Comparison of ENCODE assay signal across 15 cellular contexts in genomic region chr1:53600486-53600885, GRCh38.
DNase-seq lines count a peak whose midpoint lies in the region; TF ChIP-seq lines count a peak whose summit lies in the region.
"Had no signal": no experiment of that assay in that cellular context is flagged by ENCODE, and none has a peak within 500 bp of the region (broad histone marks: within the 10 kb centered on the region; RNA-seq: fewer than 3 reads in every experiment).

No MANE protein-coding gene starts in this region.

- no peaks in the 10 kb centered on the region for H3K27me3 ChIP-seq in MM.1S (replicated peaks; ENCODE audit: insufficient read depth, low read length)
- H3K27me3 ChIP-seq: cardiac muscle cell had no signal

- no peaks in the 10 kb centered on the region for H3K4me1 Mint-ChIP-seq in activated naive CD4-positive, alpha-beta T cell treated with anti-CD3 and anti-CD28 coated beads for 36 hours (ENCODE audit: low read depth)
- H3K4me1 Mint-ChIP-seq in activated CD4-positive, alpha-beta memory T cell treated with anti-CD3 and anti-CD28 coated beads, Interleukin-2, amount 10 ng/mL, durations not matched to agents 7 days and 5 days, result peaks cover 3% of the 10 kb centered on the region
- H3K4me1 Mint-ChIP-seq: GM23338 had no signal

- peaks cover 17% of the 10 kb centered on the region for H3F3A ChIP-seq in MM.1S (ENCODE audit: insufficient read depth, low read length)

- DNase-seq in activated naive CD4-positive, alpha-beta T cell treated with anti-CD3 and anti-CD28 coated beads for 36 hours, result peak; percentile 23
- no peak for DNase-seq in activated naive CD4-positive, alpha-beta T cell treated with anti-CD3 and anti-CD28 coated beads, Interleukin-2, amount 50 U/mL, for 16 hours
- DNase-seq in MM.1S (peak; percentile 95), activated gamma-delta T cell (lab: John Stamatoyannopoulos, UW) (peak; percentile 34), posterior vena cava (ENCODE audit: low spot score) (peak; percentile 32), hippocampal formation (lab: John Stamatoyannopoulos, UW) (no peak), MV-4-11 (lab: John Stamatoyannopoulos, UW) (no peak)
- DNase-seq in activated CD4-positive, alpha-beta memory T cell treated with anti-CD3 and anti-CD28 coated beads, Interleukin-2, amount 10 ng/mL, durations not matched to agents 7 days and 5 days, result no peak
- DNase-seq: NCI-H187; NCI-H526 treated with DMSO at 0.1 percent for 48 hours; stimulated activated CD4-positive, alpha-beta T cell treated with anti-CD3 and anti-CD28 coated beads, Interleukin-1b, Interleukin-23, amount 100 ng/mL, for 48 hours had no signal

- no peaks in the 10 kb centered on the region for H3K9me3 ChIP-seq in MM.1S (replicated peaks; ENCODE audit: insufficient read depth, low read length)

- intact Hi-C loops in activated naive CD4-positive, alpha-beta T cell treated with anti-CD3 and anti-CD28 coated beads for 36 hours (cut with micrococcal nuclease), result no loop called here
- intact Hi-C loops in posterior vena cava (cut with DNase I), result no loop called here

- H3K9me2 ChIP-seq in MM.1S (replicated peaks; ENCODE audit: insufficient read depth, low read length), result no peaks in the 10 kb centered on the region

- peak; percentile 49 for TF ChIP-seq CTCF in MM.1S (IDR thresholded peaks at IDR 0.05; ENCODE audit: low read length)

- H3K36me3 Mint-ChIP-seq in activated naive CD4-positive, alpha-beta T cell treated with anti-CD3 and anti-CD28 coated beads for 36 hours (ENCODE audit: low read depth), result no peaks in the 10 kb centered on the region
- no peaks in the 10 kb centered on the region for H3K36me3 Mint-ChIP-seq in activated CD4-positive, alpha-beta memory T cell treated with anti-CD3 and anti-CD28 coated beads, Interleukin-2, amount 10 ng/mL, durations not matched to agents 7 days and 5 days (ENCODE audit: low read depth)

- no peaks in the 10 kb centered on the region for H4K20me1 ChIP-seq in MM.1S (ENCODE audit: insufficient read depth, low read length)

- no peak overlapping the region for H3K4me3 Mint-ChIP-seq in activated naive CD4-positive, alpha-beta T cell treated with anti-CD3 and anti-CD28 coated beads for 36 hours
- H3K4me3 Mint-ChIP-seq in activated CD4-positive, alpha-beta memory T cell treated with anti-CD3 and anti-CD28 coated beads, Interleukin-2, amount 10 ng/mL, durations not matched to agents 7 days and 5 days, result no peak overlapping the region
- H3K4me3 Mint-ChIP-seq: GM23338 had no signal

- POLR2A ChIA-PET in activated CD4-positive, alpha-beta memory T cell treated with anti-CD3 and anti-CD28 coated beads, Interleukin-2, amount 10 ng/mL, durations not matched to agents 7 days and 5 days (lab: Charles Lee), result no interaction called here

- no peaks in the 10 kb centered on the region for H3K27me3 Mint-ChIP-seq in activated naive CD4-positive, alpha-beta T cell treated with anti-CD3 and anti-CD28 coated beads for 36 hours (ENCODE audit: low read depth)
- H3K27me3 Mint-ChIP-seq in activated CD4-positive, alpha-beta memory T cell treated with anti-CD3 and anti-CD28 coated beads, Interleukin-2, amount 10 ng/mL, durations not matched to agents 7 days and 5 days, result no peaks in the 10 kb centered on the region

- peak overlapping the region; percentile 66 for H3K27ac ChIP-seq in MM.1S (ENCODE audit: low read length)
- H3K27ac ChIP-seq: cardiac muscle cell, RWPE1, VCaP had no signal

- H3K4me1 ChIP-seq in MM.1S (ENCODE audit: low read length), result peaks cover 25% of the 10 kb centered on the region

- no peaks in the 10 kb centered on the region for H3K36me3 ChIP-seq in MM.1S (replicated peaks; ENCODE audit: insufficient read depth, low read length)
- H3K36me3 ChIP-seq: cardiac muscle cell had no signal

- H3K79me2 ChIP-seq in MM.1S (ENCODE audit: low read length), result no peaks in the 10 kb centered on the region

- peak overlapping the region; percentile 48 for H3K4me2 ChIP-seq in MM.1S (ENCODE audit: low read depth, low read length)
- H3K4me2 ChIP-seq: GM23338 had no signal

- peak overlapping the region; percentile 21; the same call in 1 of the 2 replicates for H3K9ac ChIP-seq in MM.1S (ENCODE audit: low read length)

- no peak overlapping the region for H3K27ac Mint-ChIP-seq in activated naive CD4-positive, alpha-beta T cell treated with anti-CD3 and anti-CD28 coated beads for 36 hours
- no peak overlapping the region for H3K27ac Mint-ChIP-seq in activated CD4-positive, alpha-beta memory T cell treated with anti-CD3 and anti-CD28 coated beads, Interleukin-2, amount 10 ng/mL, durations not matched to agents 7 days and 5 days
- H3K27ac Mint-ChIP-seq: GM23338 had no signal

- CTCF ChIA-PET in activated naive CD4-positive, alpha-beta T cell treated with anti-CD3 and anti-CD28 coated beads for 36 hours (lab: Charles Lee), result no interaction called here
- CTCF ChIA-PET in activated CD4-positive, alpha-beta memory T cell treated with anti-CD3 and anti-CD28 coated beads, Interleukin-2, amount 10 ng/mL, durations not matched to agents 7 days and 5 days (lab: Charles Lee), result no interaction called here

- H3K9me3 Mint-ChIP-seq in activated naive CD4-positive, alpha-beta T cell treated with anti-CD3 and anti-CD28 coated beads for 36 hours, result no peaks in the 10 kb centered on the region
- H3K9me3 Mint-ChIP-seq in activated CD4-positive, alpha-beta memory T cell treated with anti-CD3 and anti-CD28 coated beads, Interleukin-2, amount 10 ng/mL, durations not matched to agents 7 days and 5 days, result no peaks in the 10 kb centered on the region
- H3K9me3 Mint-ChIP-seq: GM23338 had no signal

- H3K4me3 ChIP-seq in MM.1S (ENCODE audit: low read length), result 0 out of 2 replicates have a peak overlapping the region, but pooled peaks have one; percentile 0
- H3K4me3 ChIP-seq: cardiac muscle cell, GM23338 had no signal

- H2AFZ ChIP-seq in MM.1S (ENCODE audit: low read length), result peak overlapping the region; percentile 9; the same call in 1 of the 2 replicates
- H2AFZ ChIP-seq: GM23338 had no signal

Comparison
In these comparisons a context has a peak if more than half of its experiments do, and no peak if none do; other contexts are left out.
1. DNase-seq: peak in activated naive CD4-positive, alpha-beta T cell treated with anti-CD3 and anti-CD28 coated beads for 36 hours (single experiment), MM.1S (single experiment), activated gamma-delta T cell (single experiment) and posterior vena cava (single experiment); none in activated naive CD4-positive, alpha-beta T cell treated with anti-CD3 and anti-CD28 coated beads, Interleukin-2, amount 50 U/mL, for 16 hours (single experiment), activated CD4-positive, alpha-beta memory T cell treated with anti-CD3 and anti-CD28 coated beads, Interleukin-2, amount 10 ng/mL, durations not matched to agents 7 days and 5 days (single experiment), hippocampal formation (0 of 2) and MV-4-11 (single experiment).